1 cellular context compared by ENCODE assay signal in genomic region chr9:3999706-4000105, GRCh38.
TF ChIP-seq lines count a peak whose summit lies in the region.

No MANE protein-coding gene starts in this region.

TF ChIP-seq in A549, 52 proteins besides CTCF, POLR2A, EP300 and RAD21 (continued from another document):
- no peak for TF ChIP-seq BCL3 (IDR thresholded peaks at IDR 0.05)
